Comparison of ENCODE assay signal across 8 cellular contexts in the genomic region with DNA sequence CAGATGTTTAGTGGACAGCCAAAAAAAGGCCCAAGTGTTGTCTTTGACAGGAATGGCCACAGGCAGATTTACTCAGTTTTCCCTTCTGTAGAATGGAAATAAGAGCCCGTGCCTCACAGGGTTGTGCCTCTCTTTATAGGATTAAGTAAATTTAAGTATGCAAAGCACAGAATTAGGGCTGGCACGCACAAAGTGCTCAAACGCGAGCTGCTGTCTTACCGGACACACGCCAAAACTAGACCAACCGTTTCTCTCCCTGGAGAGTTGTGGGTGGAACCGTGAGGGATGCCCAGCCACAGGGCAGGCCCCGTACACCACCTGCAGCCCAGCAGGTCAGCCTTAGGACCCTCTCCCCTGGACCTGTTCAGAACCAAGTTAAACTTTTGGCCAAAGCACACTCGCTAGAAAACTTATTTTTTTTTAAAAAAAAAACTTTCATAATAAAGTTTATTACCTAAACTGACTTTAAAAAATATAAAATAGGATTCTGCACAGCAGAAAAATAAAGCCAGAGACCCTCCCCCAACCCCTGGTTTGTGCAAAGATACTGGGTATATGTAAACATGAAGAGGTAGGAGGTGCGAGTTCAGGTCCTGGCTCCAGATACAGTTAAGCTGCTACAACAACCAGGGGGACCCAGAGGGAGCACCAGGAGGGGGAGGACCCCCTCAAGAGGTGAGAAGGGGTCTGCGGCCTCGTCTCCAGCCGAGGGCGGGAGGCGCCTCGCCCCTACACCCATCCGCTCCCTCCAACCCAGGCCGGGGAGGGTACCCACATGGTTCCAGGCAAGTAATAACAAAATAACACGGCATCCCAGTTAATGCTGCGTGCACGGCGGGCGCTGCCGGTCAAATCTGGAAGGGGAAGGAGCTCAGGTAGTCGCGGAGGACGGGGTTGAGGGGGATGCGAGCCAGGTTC. TPM values are rescaled to one million over a fixed set of nuclear protein-coding genes. Genes with fewer than 3 reads are reported as not detected.
A peak's percentile ranks its signal among the peaks of the same experiment; 100 is the strongest.
DNase-seq lines count a peak whose midpoint lies in the region; ATAC-seq lines count a peak whose summit lies in the region.

No MANE protein-coding gene starts in this region.

- in situ Hi-C loops in GM23248 (cut with MboI) = loop anchor here (10.0 kb wide), 1 partner anchor 289 kb away; no protein-coding TSS in a partner anchor

- H3K9me3 Mint-ChIP-seq in activated CD4-positive, alpha-beta memory T cell treated with anti-CD3 and anti-CD28 coated beads, Interleukin-2, amount 10 ng/mL, durations not matched to agents 7 days and 5 days = no peaks in the 10 kb centered on the region

- H3K36me3 ChIP-seq in GM23248 (ENCODE audit: low read depth) (no peaks in the 10 kb centered on the region), skeletal muscle tissue (ENCODE audit: control insufficient read depth in 3 of 3, insufficient read depth in 3 of 3, low read length in 3 of 3) (no peaks in the 10 kb centered on the region)

- peaks cover 8% of the 10 kb centered on the region for H3F3A ChIP-seq in GM23248 (ENCODE audit: insufficient read depth)

- no peaks in the 10 kb centered on the region for H3K9me2 ChIP-seq in GM23248 (ENCODE audit: insufficient read depth)

- POLR2A ChIA-PET in activated CD4-positive, alpha-beta memory T cell treated with anti-CD3 and anti-CD28 coated beads, Interleukin-2, amount 10 ng/mL, durations not matched to agents 7 days and 5 days (lab: Charles Lee) = interaction anchor here (0.7 to 10.1 kb wide), 41 partner anchors 8 to 544 kb away, joined by 3 to 309 read pairs (median 6); no protein-coding TSS in a partner anchor

- H4K20me1 ChIP-seq in GM23248 (ENCODE audit: insufficient read depth) = no peaks in the 10 kb centered on the region

- WGBS in GM23248 (ENCODE audit: low coverage in 1 of 2, low lambda C conversion rate in 2 of 2, missing lambda C conversion rate in 2 of 2), 2 experiments = 34 to 36% methylated on average over 29 of the region's 29 CpGs

- ATAC-seq in GM19463 (IDR thresholded peaks at IDR 0.05; ENCODE audit: unreplicated experiment) (no peak), HG03520 (IDR thresholded peaks at IDR 0.05; ENCODE audit: unreplicated experiment) (no peak)

- H3K27ac ChIP-seq in GM23248 (no peak overlapping the region), skeletal muscle tissue (ENCODE audit: low read depth, low read length) (no peak overlapping the region)

- H3K9me3 ChIP-seq in GM23248 (ENCODE audit: low read depth) (no peaks in the 10 kb centered on the region), skeletal muscle tissue (ENCODE audit: control insufficient read depth in 3 of 3, low read length in 3 of 3) (no peaks in the 10 kb centered on the region)

- peaks cover 9% of the 10 kb centered on the region; the same call in 1 of the 2 replicates for H3K4me1 ChIP-seq in GM23248 (ENCODE audit: insufficient read depth)
- H3K4me1 ChIP-seq in skeletal muscle tissue (ENCODE audit: control insufficient read depth in 3 of 3, insufficient read depth in 3 of 3, low read length in 3 of 3) = peaks cover 19 to 30% (median 28%) of the 10 kb centered on the region in 3 donors

- peak overlapping the region; percentile 86 for H3K4me2 ChIP-seq in GM23248 (ENCODE audit: unreplicated experiment)

- H3K36me3 Mint-ChIP-seq in activated CD4-positive, alpha-beta memory T cell treated with anti-CD3 and anti-CD28 coated beads, Interleukin-2, amount 10 ng/mL, durations not matched to agents 7 days and 5 days (ENCODE audit: low read depth) = peaks cover 63% of the 10 kb centered on the region

- H3K9ac ChIP-seq in GM23248 (peak overlapping the region; percentile 89), skeletal muscle tissue (ENCODE audit: low read depth in 1 of 3, low read length in 3 of 3) (peak overlapping the region in 2 of 3 donors; percentile 29 to 79)

- H3K79me2 ChIP-seq in GM23248 (ENCODE audit: insufficient read depth) = no peaks in the 10 kb centered on the region

- peak overlapping the region; percentile 62 for H2AFZ ChIP-seq in GM23248

- peak overlapping the region; percentile 92 for H3K4me3 Mint-ChIP-seq in activated CD4-positive, alpha-beta memory T cell treated with anti-CD3 and anti-CD28 coated beads, Interleukin-2, amount 10 ng/mL, durations not matched to agents 7 days and 5 days

- peak overlapping the region; percentile 78 for H3K4me3 ChIP-seq in GM23248
- H3K4me3 ChIP-seq in skeletal muscle tissue (ENCODE audit: low read length in 3 of 3) = peak overlapping the region in 2 of 3 donors; percentile 50 to 71

- CTCF ChIA-PET in activated CD4-positive, alpha-beta memory T cell treated with anti-CD3 and anti-CD28 coated beads, Interleukin-2, amount 10 ng/mL, durations not matched to agents 7 days and 5 days (lab: Charles Lee) = interaction anchor here (0.6 to 8.0 kb wide), 29 partner anchors 8 to 332 kb away, joined by 3 to 233 read pairs (median 5); no protein-coding TSS in a partner anchor

- peaks cover 56% of the 10 kb centered on the region for H3K4me1 Mint-ChIP-seq in activated CD4-positive, alpha-beta memory T cell treated with anti-CD3 and anti-CD28 coated beads, Interleukin-2, amount 10 ng/mL, durations not matched to agents 7 days and 5 days

- no peaks in the 10 kb centered on the region for H3K27me3 Mint-ChIP-seq in activated CD4-positive, alpha-beta memory T cell treated with anti-CD3 and anti-CD28 coated beads, Interleukin-2, amount 10 ng/mL, durations not matched to agents 7 days and 5 days

- no peaks in the 10 kb centered on the region for H3K27me3 ChIP-seq in GM23248 (replicated peaks; ENCODE audit: insufficient read depth)
- no peaks in the 10 kb centered on the region for H3K27me3 ChIP-seq in skeletal muscle tissue (ENCODE audit: control insufficient read depth in 3 of 3, insufficient read depth in 3 of 3, low read length in 3 of 3)

- DNase-seq in GM23248 (no peak), germinal center (ENCODE audit: low spot score) (peak; percentile 50), NCI-H82 treated with DMSO at 0.1 percent for 48 hours (lab: John Stamatoyannopoulos, UW; ENCODE audit: unreplicated experiment) (no peak), NCI-H1436 treated with DMSO at 0.1 percent for 48 hours (lab: John Stamatoyannopoulos, UW) (no peak)
- peak; percentile 39 for DNase-seq in activated CD4-positive, alpha-beta memory T cell treated with anti-CD3 and anti-CD28 coated beads, Interleukin-2, amount 10 ng/mL, durations not matched to agents 7 days and 5 days

- H3K27ac Mint-ChIP-seq in activated CD4-positive, alpha-beta memory T cell treated with anti-CD3 and anti-CD28 coated beads, Interleukin-2, amount 10 ng/mL, durations not matched to agents 7 days and 5 days = peak overlapping the region; percentile 92

RNA-seq across cellular contexts. Expression of gene SOCS1, which starts 1.8 kb away (rescaled TPM):
- total RNA-seq in GM23248 (2014; rRNA removed; shearing (Covaris generic)) = 1.4 and 2.0 TPM in 2 replicates
- polyA plus RNA-seq in GM23248 (2016; fragmentation: Nextera tagmentation; extraction: Ambion mirVana) = 1.6 and 2.3 TPM in 2 replicates
- total RNA-seq in activated CD4-positive, alpha-beta memory T cell treated with anti-CD3 and anti-CD28 coated beads, Interleukin-2, amount 10 ng/mL, durations not matched to agents 7 days and 5 days = 100 to 1,000 TPM; 136 to 142 TPM
- total RNA-seq in skeletal muscle tissue = 1.0 TPM

RNA-seq across cellular contexts. Expression of gene TNP2, which starts 14.9 kb away (rescaled TPM):
- total RNA-seq in GM23248 (2014; rRNA removed; shearing (Covaris generic)) = not detected in 2 replicates
- not detected in 2 replicates for polyA plus RNA-seq in GM23248 (2016; fragmentation: Nextera tagmentation; extraction: Ambion mirVana)
- total RNA-seq in activated CD4-positive, alpha-beta memory T cell treated with anti-CD3 and anti-CD28 coated beads, Interleukin-2, amount 10 ng/mL, durations not matched to agents 7 days and 5 days = not detected
- total RNA-seq in skeletal muscle tissue = not detected

RNA-seq across cellular contexts. Expression of gene PRM3, which starts 19.2 kb away (rescaled TPM):
- not detected in 2 replicates for total RNA-seq in GM23248 (2014; rRNA removed; shearing (Covaris generic))
- not detected in 2 replicates for polyA plus RNA-seq in GM23248 (2016; fragmentation: Nextera tagmentation; extraction: Ambion mirVana)
- not detected for total RNA-seq in activated CD4-positive, alpha-beta memory T cell treated with anti-CD3 and anti-CD28 coated beads, Interleukin-2, amount 10 ng/mL, durations not matched to agents 7 days and 5 days
- not detected for total RNA-seq in skeletal muscle tissue

RNA-seq across cellular contexts. Expression of gene PRM2, which starts 22.0 kb away (rescaled TPM):
- not detected in 2 replicates for total RNA-seq in GM23248 (2014; rRNA removed; shearing (Covaris generic))
- not detected in 2 replicates for polyA plus RNA-seq in GM23248 (2016; fragmentation: Nextera tagmentation; extraction: Ambion mirVana)
- total RNA-seq in activated CD4-positive, alpha-beta memory T cell treated with anti-CD3 and anti-CD28 coated beads, Interleukin-2, amount 10 ng/mL, durations not matched to agents 7 days and 5 days = not detected
- total RNA-seq in skeletal muscle tissue = not detected

RNA-seq across cellular contexts. Expression of gene PRM1, which starts 26.9 kb away (rescaled TPM):
- total RNA-seq in GM23248 (2014; rRNA removed; shearing (Covaris generic)) = not detected in 2 replicates
- polyA plus RNA-seq in GM23248 (2016; fragmentation: Nextera tagmentation; extraction: Ambion mirVana) = not detected in 2 replicates
- not detected for total RNA-seq in activated CD4-positive, alpha-beta memory T cell treated with anti-CD3 and anti-CD28 coated beads, Interleukin-2, amount 10 ng/mL, durations not matched to agents 7 days and 5 days
- not detected for total RNA-seq in skeletal muscle tissue

Comparison
In these comparisons a context has a peak if more than half of its experiments do, and no peak if none do; other contexts are left out.
1. DNase-seq: peak in activated CD4-positive, alpha-beta memory T cell treated with anti-CD3 and anti-CD28 coated beads, Interleukin-2, amount 10 ng/mL, durations not matched to agents 7 days and 5 days (single experiment) and germinal center (single experiment); none in GM23248 (single experiment), NCI-H82 treated with DMSO at 0.1 percent for 48 hours (single experiment) and NCI-H1436 treated with DMSO at 0.1 percent for 48 hours (single experiment).
2. RNA of gene SOCS1, which starts 1.8 kb away (total RNA-seq): 136 to 142 TPM in activated CD4-positive, alpha-beta memory T cell treated with anti-CD3 and anti-CD28 coated beads, Interleukin-2, amount 10 ng/mL, durations not matched to agents 7 days and 5 days; 1.4 to 2.0 TPM in GM23248 and 1.0 TPM in skeletal muscle tissue (single experiment); every median in the first group is over 10 times any median in the second.